In genomic region chr17:31480067-31480466, GRCh38 we compare ENCODE assay signal across 20 cellular contexts.
DNase-seq lines count a peak whose midpoint lies in the region; ATAC-seq, FAIRE-seq and TF ChIP-seq lines count a peak whose summit lies in the region.
"Had no signal": no experiment of that assay in that cellular context is flagged by ENCODE, and none has a peak within 500 bp of the region (broad histone marks: within the 10 kb centered on the region; RNA-seq: fewer than 3 reads in every experiment).

No MANE protein-coding gene starts in this region.

- H3K18ac ChIP-seq in H1 (ENCODE audit: extremely low read depth, low read length), result no peak overlapping the region

- no peak overlapping the region for H4K91ac ChIP-seq in H1 (replicated peaks; ENCODE audit: insufficient read length, low read length)

- no peak for TF ChIP-seq POLR2A in K562 (conservative IDR thresholded peaks at IDR 0.05)
- no peak for TF ChIP-seq POLR2A in H1 (IDR thresholded peaks at IDR 0.05; ENCODE audit: control extremely low read depth in 1 of 2, low read depth in 2 of 2, low read length in 2 of 2)
- no peak for TF ChIP-seq POLR2A in testis (IDR thresholded peaks at IDR 0.05)

- ATAC-seq in Right ventricle myocardium superior (ENCODE audit: poor library complexity), result peak; percentile 64
- no peak for ATAC-seq in K562
- no peak for ATAC-seq in omental fat pad (ENCODE audit: low FRiP score)
- ATAC-seq: CD8-positive, alpha-beta T cell; GM12878; GM23338; HCT116 had no signal

- H3K4me1 Mint-ChIP-seq in CD14-positive monocyte, result no peaks in the 10 kb centered on the region
- no peaks in the 10 kb centered on the region for H3K4me1 Mint-ChIP-seq in activated CD4-positive, alpha-beta T cell treated with anti-CD3 and anti-CD28 coated beads, Interleukin-2, amount 10 ng/mL, durations not matched to agents 7 days and 5 days

- no peaks in the 10 kb centered on the region for H4K20me1 ChIP-seq in K562 (replicated peaks; ENCODE audit: control insufficient read depth, insufficient read depth, low read length)
- H4K20me1 ChIP-seq in H1 (replicated peaks in 1 of 2; ENCODE audit: control insufficient read depth in 1 of 2, insufficient read depth in 2 of 2, low read length in 2 of 2), result no peaks in the 10 kb centered on the region
- H4K20me1 ChIP-seq: BLaER1 had no signal

- no peak overlapping the region for H4K5ac ChIP-seq in H1 (ENCODE audit: insufficient read length, low read depth, low read length)

- DNase-seq in Right ventricle myocardium superior (no peak), cardiac septum (ENCODE audit: low spot score) (no peak), K562 (ENCODE audit: extremely low read depth in 1 of 4, low spot score in 3 of 4) (no peak), H1 (ENCODE audit: low read depth in 1 of 2, low spot score in 2 of 2) (no peak), testis (peak; percentile 30), omental fat pad (ENCODE audit: low spot score) (no peak), CD14-positive monocyte (ENCODE audit: low spot score) (no peak)
- DNase-seq in activated CD4-positive, alpha-beta T cell treated with anti-CD3 and anti-CD28 coated beads, Interleukin-2, amount 10 ng/mL, durations not matched to agents 7 days and 5 days, result no peak
- DNase-seq: 8988T; Calu3; CD8-positive, alpha-beta T cell; DMS79 treated with DMSO at 0.1 percent for 48 hours; H7; HFFc6 had no signal

- no peak overlapping the region for H3K4me3 Mint-ChIP-seq in CD14-positive monocyte
- no peak overlapping the region for H3K4me3 Mint-ChIP-seq in activated CD4-positive, alpha-beta T cell treated with anti-CD3 and anti-CD28 coated beads, Interleukin-2, amount 10 ng/mL, durations not matched to agents 7 days and 5 days
- H3K4me3 Mint-ChIP-seq: CD8-positive, alpha-beta T cell; GM23338; HFFc6 had no signal

- TF ChIP-seq RAD21 in K562 (CRISPR knock-in tag; conservative IDR thresholded peaks at IDR 0.05 in 1 of 2, IDR thresholded peaks at IDR 0.05 in 1 of 2) (no peak), H1 (IDR thresholded peaks at IDR 0.05 in 1 of 2, conservative IDR thresholded peaks at IDR 0.05 in 1 of 2; ENCODE audit: low read depth in 2 of 2, low read length in 2 of 2) (no peak)

- H4K8ac ChIP-seq in H1 (ENCODE audit: extremely low read depth, insufficient read depth, low read length), result peak overlapping the region; percentile 31; the same call in 1 of the 2 replicates

- in situ Hi-C loops in K562 (cut with MboI), result no loop called here

- H3K27ac ChIP-seq in K562 (ENCODE audit: extremely low read depth, low read depth, low read length) (no peak overlapping the region), H1 (ENCODE audit: low read depth, low read length) (no peak overlapping the region), testis (no peak overlapping the region)
- H3K27ac ChIP-seq: BLaER1, HL-60 had no signal

- 22% methylated on average over 6 of the region's 6 CpGs for WGBS in K562 (ENCODE audit: insufficient coverage, low coverage, missing lambda C conversion rate)
- WGBS in H1 (ENCODE audit: extremely low coverage in 1 of 2, insufficient coverage in 1 of 2, insufficient read length in 1 of 2, insufficient replicate concordance in 2 of 2, low coverage in 1 of 2, low lambda C conversion rate in 2 of 2, missing lambda C conversion rate in 1 of 2), 2 experiments, result 84% methylated on average over 6 of the region's 6 CpGs; no CpG with 5 or more reads in 1 of the 2 experiments
- WGBS in testis, 2 donors, result 52 to 77% methylated on average over 6 of the region's 6 CpGs

- POLR2A ChIA-PET in K562 (lab: Yijun Ruan, JAX), result interaction anchor here (1.6 kb wide), 1 partner anchor 8 kb away, joined by 9 read pairs; no protein-coding TSS in a partner anchor
- POLR2A ChIA-PET in H1 (lab: Charles Lee; ENCODE audit: partially characterized antibody), result interaction anchor here (1.0 kb wide), 1 partner anchor 9 kb away, joined by 3 read pairs; no protein-coding TSS in a partner anchor
- POLR2A ChIA-PET in activated CD4-positive, alpha-beta T cell treated with anti-CD3 and anti-CD28 coated beads, Interleukin-2, amount 10 ng/mL, durations not matched to agents 7 days and 5 days (lab: Charles Lee), result no interaction called here

- no peak overlapping the region for H3K56ac ChIP-seq in H1 (replicated peaks; ENCODE audit: insufficient read length, low read depth, low read length)

- no peaks in the 10 kb centered on the region for H3K79me1 ChIP-seq in H1 (ENCODE audit: low read depth, low read length)

- no peak overlapping the region for H3K4ac ChIP-seq in H1 (replicated peaks; ENCODE audit: insufficient read length, low read depth, low read length)

- H2BK15ac ChIP-seq in H1 (ENCODE audit: low read length), result no peak overlapping the region

- no peaks in the 10 kb centered on the region for H3K36me3 Mint-ChIP-seq in CD14-positive monocyte
- H3K36me3 Mint-ChIP-seq in activated CD4-positive, alpha-beta T cell treated with anti-CD3 and anti-CD28 coated beads, Interleukin-2, amount 10 ng/mL, durations not matched to agents 7 days and 5 days (ENCODE audit: low read depth), result no peaks in the 10 kb centered on the region
- H3K36me3 Mint-ChIP-seq: CD8-positive, alpha-beta T cell had no signal

- H2BK120ac ChIP-seq in H1 (replicated peaks; ENCODE audit: low read depth, low read length), result no peak overlapping the region

- CTCF ChIA-PET in K562 (lab: Yijun Ruan, JAX; ENCODE audit: low intra/inter-chr PET ratio), result no interaction called here
- CTCF ChIA-PET in H1 (lab: Charles Lee; ENCODE audit: partially characterized antibody), result interaction anchor here (1.0 to 1.2 kb wide), 4 partner anchors 11 to 37 kb away, joined by 3 to 7 read pairs (median 3); no protein-coding TSS in a partner anchor
- CTCF ChIA-PET in activated CD4-positive, alpha-beta T cell treated with anti-CD3 and anti-CD28 coated beads, Interleukin-2, amount 10 ng/mL, durations not matched to agents 7 days and 5 days (lab: Charles Lee), result no interaction called here

- H3K36me3 ChIP-seq in K562 (ENCODE audit: control insufficient read depth, insufficient read depth, low read length) (no peaks in the 10 kb centered on the region), H1 (ENCODE audit: control insufficient read depth in 2 of 4, insufficient read depth in 4 of 4, low read length in 3 of 4) (no peaks in the 10 kb centered on the region), testis (ENCODE audit: low read depth, missing control alignments) (no peaks in the 10 kb centered on the region)
- H3K36me3 ChIP-seq: BLaER1 had no signal

- H3K27ac Mint-ChIP-seq in CD14-positive monocyte, result peak overlapping the region in 1 of 7 donors; percentile 10
- H3K27ac Mint-ChIP-seq in activated CD4-positive, alpha-beta T cell treated with anti-CD3 and anti-CD28 coated beads, Interleukin-2, amount 10 ng/mL, durations not matched to agents 7 days and 5 days, result no peak overlapping the region
- H3K27ac Mint-ChIP-seq: CD8-positive, alpha-beta T cell; GM23338; HFFc6 had no signal

- intact Hi-C loops in Right ventricle myocardium superior (cut with DNase I), result no loop called here
- intact Hi-C loops in cardiac septum (cut with DNase I), result no loop called here
- intact Hi-C loops in K562 (cut with micrococcal nuclease), result no loop called here
- intact Hi-C loops in testis (cut with DNase I; ENCODE audit: low total_unique reads), result no loop called here
- intact Hi-C loops in CD14-positive monocyte (cut with micrococcal nuclease), result no loop called here

- H3K9me1 ChIP-seq in K562 (ENCODE audit: control insufficient read depth, insufficient read depth, low read length), result no peaks in the 10 kb centered on the region

- H2AFZ ChIP-seq in K562 (ENCODE audit: low read depth, low read length) (0 out of 2 replicates have a peak overlapping the region, but pooled peaks have one; percentile 35), H1 (ENCODE audit: low read length) (no peak overlapping the region)
- H2AFZ ChIP-seq: GM23338 had no signal

- BruUV-seq in K562 (replicated peaks; lab: Mats Ljungman, UMichigan), result no TSS peak

- no peak overlapping the region for H2AK5ac ChIP-seq in H1 (ENCODE audit: low read depth, low read length)

- H2BK5ac ChIP-seq in H1 (ENCODE audit: low read depth, low read length), result no peak overlapping the region

- H3K27me3 ChIP-seq in K562 (ENCODE audit: control insufficient read depth in 2 of 2, insufficient read depth in 2 of 2, low read length in 2 of 2) (no peaks in the 10 kb centered on the region; a peak in 1 of 5 replicates), H1 (replicated peaks in 1 of 4; ENCODE audit: control insufficient read depth in 3 of 4, extremely low read depth in 1 of 4, insufficient read depth in 3 of 4, low read length in 3 of 4) (no peaks in the 10 kb centered on the region), testis (no peaks in the 10 kb centered on the region)
- H3K27me3 ChIP-seq: BLaER1 had no signal

- H3K79me2 ChIP-seq in K562 (ENCODE audit: control insufficient read depth, insufficient read depth, low read length) (no peaks in the 10 kb centered on the region), H1 (ENCODE audit: control insufficient read depth in 1 of 2, insufficient read depth in 2 of 2, low read length in 2 of 2) (no peaks in the 10 kb centered on the region)

- H3K27me3 Mint-ChIP-seq in CD14-positive monocyte (ENCODE audit: low read depth in 3 of 3), result peaks cover 6 to 12% (median 12%) of the 10 kb centered on the region in 3 donors
- peaks cover 4% of the 10 kb centered on the region for H3K27me3 Mint-ChIP-seq in activated CD4-positive, alpha-beta T cell treated with anti-CD3 and anti-CD28 coated beads, Interleukin-2, amount 10 ng/mL, durations not matched to agents 7 days and 5 days

- H3K23ac ChIP-seq in H1 (ENCODE audit: insufficient read length), result no peak overlapping the region

- no peak overlapping the region for H3K4me2 ChIP-seq in K562 (ENCODE audit: insufficient read depth, low read length)
- H3K4me2 ChIP-seq in H1 (ENCODE audit: insufficient read depth in 1 of 2, low read depth in 2 of 2, low read length in 2 of 2), result no peak overlapping the region
- H3K4me2 ChIP-seq: BLaER1, GM23338 had no signal

- H3K9me3 ChIP-seq in K562 (replicated peaks; ENCODE audit: control insufficient read depth, insufficient read depth, low read depth, low read length), result no peaks in the 10 kb centered on the region
- H3K9me3 ChIP-seq in H1 (ENCODE audit: insufficient read depth in 2 of 2, low read depth in 1 of 2, low read length in 1 of 2), result no peaks in the 10 kb centered on the region
- H3K9me3 ChIP-seq in testis, result no peaks in the 10 kb centered on the region
- H3K9me3 ChIP-seq: BLaER1 had no signal

- no peaks in the 10 kb centered on the region for H3K9me3 Mint-ChIP-seq in CD14-positive monocyte
- H3K9me3 Mint-ChIP-seq in activated CD4-positive, alpha-beta T cell treated with anti-CD3 and anti-CD28 coated beads, Interleukin-2, amount 10 ng/mL, durations not matched to agents 7 days and 5 days, result no peaks in the 10 kb centered on the region
- H3K9me3 Mint-ChIP-seq: CD8-positive, alpha-beta T cell; GM23338; HFFc6 had no signal

- no peak overlapping the region for H2BK12ac ChIP-seq in H1 (ENCODE audit: low read depth, low read length)

- no peak overlapping the region for H3K14ac ChIP-seq in H1 (ENCODE audit: insufficient read length)

- no peak overlapping the region for H2BK20ac ChIP-seq in H1 (ENCODE audit: low read length)

- H3K9ac ChIP-seq in K562 (ENCODE audit: insufficient read depth in 1 of 2, low read depth in 2 of 2, low read length in 2 of 2) (peak overlapping the region in 1 of 2 experiments; percentile 11; a peak in 1 of 4 replicates), H1 (replicated peaks in 1 of 4; ENCODE audit: extremely low read depth in 1 of 4, low read depth in 3 of 4, low read length in 3 of 4) (no peak overlapping the region)
- H3K9ac ChIP-seq: BLaER1 had no signal

- TF ChIP-seq CTCF in K562 (IDR thresholded peaks at IDR 0.05 in 2 of 3, conservative IDR thresholded peaks at IDR 0.05 in 1 of 3; ENCODE audit: insufficient read depth in 2 of 3, low read depth in 1 of 3, low read length in 3 of 3), result no peak
- TF ChIP-seq CTCF in H1 (IDR thresholded peaks at IDR 0.05; ENCODE audit: control extremely low read depth in 1 of 3, insufficient read depth in 1 of 3, low read depth in 1 of 3, low read length in 3 of 3), result no peak
- no peak for TF ChIP-seq CTCF in testis (IDR thresholded peaks at IDR 0.05)
- TF ChIP-seq CTCF in omental fat pad (IDR thresholded peaks at IDR 0.05), result no peak
- TF ChIP-seq CTCF in CD14-positive monocyte (IDR thresholded peaks at IDR 0.05), result no peak

- TF ChIP-seq EP300 in K562 (IDR thresholded peaks at IDR 0.05; ENCODE audit: low read length), result no peak
- no peak for TF ChIP-seq EP300 in H1 (IDR thresholded peaks at IDR 0.05; ENCODE audit: borderline replicate concordance in 1 of 2, low read depth in 2 of 2, low read length in 2 of 2)

- H3K4me3 ChIP-seq in K562 (no peak overlapping the region), H1 (ENCODE audit: extremely low read depth in 1 of 4, insufficient read depth in 2 of 4, low read depth in 3 of 4, low read length in 4 of 4) (no peak overlapping the region), testis (no peak overlapping the region)
- H3K4me3 ChIP-seq: BLaER1, GM12878, GM23338 had no signal

- no peaks in the 10 kb centered on the region for H3K23me2 ChIP-seq in H1 (ENCODE audit: low read depth, low read length)

- H3K4me1 ChIP-seq in K562 (replicated peaks in 1 of 2; ENCODE audit: control insufficient read depth in 2 of 2, insufficient read depth in 2 of 2, low read length in 2 of 2) (peaks cover 5 to 10% of the 10 kb centered on the region in 2 experiments; a peak in 4 of 5 replicates), H1 (replicated peaks in 1 of 4; ENCODE audit: control insufficient read depth in 3 of 4, insufficient read depth in 4 of 4, low read length in 3 of 4) (no peaks in the 10 kb centered on the region; a peak in 1 of 7 replicates), testis (no peaks in the 10 kb centered on the region)

- no peak for FAIRE-seq in K562 (lab: Jason Lieb, UNC)
- FAIRE-seq in H1 (lab: Jason Lieb, UNC), result no peak
- FAIRE-seq: GM12878, GM19239 had no signal
